Comparison of ENCODE assay signal across 32 cellular contexts in the genomic region with DNA sequence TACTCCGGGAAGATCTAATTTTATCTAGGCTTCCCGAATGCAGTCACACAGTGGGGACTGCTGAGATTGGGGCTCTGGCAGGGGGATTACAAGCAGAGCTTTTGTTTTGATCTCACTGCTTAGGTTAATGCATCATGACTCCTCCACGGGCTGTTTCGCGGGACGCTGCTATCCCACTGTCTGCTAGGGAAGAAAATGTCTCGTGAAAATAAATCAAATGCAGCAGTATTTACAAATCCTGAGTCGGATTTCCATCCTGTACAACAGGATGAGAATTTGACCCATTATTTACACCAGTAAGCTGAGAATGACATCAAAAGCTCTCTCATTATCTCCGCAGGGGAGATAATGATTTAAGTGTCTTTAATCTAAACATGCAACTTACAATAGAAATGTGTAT.
DNase-seq lines count a peak whose midpoint lies in the region; FAIRE-seq and TF ChIP-seq lines count a peak whose summit lies in the region.
"Had no signal": no experiment of that assay in that cellular context is flagged by ENCODE, and none has a peak within 500 bp of the region (broad histone marks: within the 10 kb centered on the region; RNA-seq: fewer than 3 reads in every experiment).

No MANE protein-coding gene starts in this region.

- TF ChIP-seq CTCF in endodermal cell (conservative IDR thresholded peaks at IDR 0.05) (no peak), nephron (IDR thresholded peaks at IDR 0.05; ENCODE audit: unreplicated experiment in 3 of 3) (no peak), glutamatergic neuron (IDR thresholded peaks at IDR 0.05; ENCODE audit: partially characterized antibody, unreplicated experiment) (no peak)

- no peaks in the 10 kb centered on the region for H3K36me3 Mint-ChIP-seq in endodermal cell (ENCODE audit: low read depth)
- peaks cover 72% of the 10 kb centered on the region for H3K36me3 Mint-ChIP-seq in nephron (ENCODE audit: low read depth)
- no peaks in the 10 kb centered on the region for H3K36me3 Mint-ChIP-seq in glutamatergic neuron (ENCODE audit: unreplicated experiment)
- H3K36me3 Mint-ChIP-seq: activated naive CD4-positive, alpha-beta T cell treated with anti-CD3 and anti-CD28 coated beads, Interleukin-2, amount 50 U/mL, for 24 hours; CD8-positive, alpha-beta memory T cell; stimulated activated memory B cell treated with anti-CD40 and anti-IgM and Interleukin-4, amounts not matched to agents 10 μg/mL and 1 μg/mL and 100 μg/mL, for 72 hours had no signal

- peaks cover 40% of the 10 kb centered on the region for H3K27me3 Mint-ChIP-seq in endodermal cell (ENCODE audit: insufficient read depth)
- no peaks in the 10 kb centered on the region for H3K27me3 Mint-ChIP-seq in nephron (ENCODE audit: low read depth)
- no peaks in the 10 kb centered on the region for H3K27me3 Mint-ChIP-seq in glutamatergic neuron (ENCODE audit: unreplicated experiment)
- H3K27me3 Mint-ChIP-seq: activated CD4-positive, alpha-beta memory T cell treated with anti-CD3 and anti-CD28 coated beads, Interleukin-2, amount 10 ng/mL, durations not matched to agents 7 days and 5 days; activated naive CD4-positive, alpha-beta T cell treated with anti-CD3 and anti-CD28 coated beads, Interleukin-2, amount 50 U/mL, for 24 hours; CD8-positive, alpha-beta memory T cell; stimulated activated memory B cell treated with anti-CD40 and anti-IgM and Interleukin-4, amounts not matched to agents 10 μg/mL and 1 μg/mL and 100 μg/mL, for 72 hours had no signal

- no peak overlapping the region for H3K27ac ChIP-seq in endodermal cell (ENCODE audit: low read depth, low read length)
- H3K27ac ChIP-seq: cardiac muscle cell, coronary artery, gastroesophageal sphincter, right lobe of liver, suprapubic skin had no signal

- H3K9me3 Mint-ChIP-seq in endodermal cell (peaks cover 7% of the 10 kb centered on the region), nephron (peaks cover 2% of the 10 kb centered on the region), glutamatergic neuron (ENCODE audit: unreplicated experiment) (peaks cover 5% of the 10 kb centered on the region)

- H3K9ac ChIP-seq in endodermal cell (ENCODE audit: extremely low read depth, low read length, poor library complexity, severe bottlenecking), result no peak overlapping the region

- H3K27ac Mint-ChIP-seq in endodermal cell (no peak overlapping the region), nephron (peak overlapping the region; percentile 62 to 82 (median 64)), glutamatergic neuron (ENCODE audit: unreplicated experiment) (no peak overlapping the region)
- H3K27ac Mint-ChIP-seq: activated CD4-positive, alpha-beta memory T cell treated with anti-CD3 and anti-CD28 coated beads, Interleukin-2, amount 10 ng/mL, durations not matched to agents 7 days and 5 days; activated naive CD4-positive, alpha-beta T cell treated with anti-CD3 and anti-CD28 coated beads, Interleukin-2, amount 50 U/mL, for 24 hours; CD8-positive, alpha-beta memory T cell; progenitor cell of endocrine pancreas; stimulated activated memory B cell treated with anti-CD40 and anti-IgM and Interleukin-4, amounts not matched to agents 10 μg/mL and 1 μg/mL and 100 μg/mL, for 72 hours had no signal

- no peaks in the 10 kb centered on the region for H3K36me3 ChIP-seq in H7 (replicated peaks; ENCODE audit: control insufficient read depth, insufficient read depth, low read length)
- no peaks in the 10 kb centered on the region for H3K36me3 ChIP-seq in endodermal cell (ENCODE audit: control insufficient read depth, insufficient read depth, low read length)
- H3K36me3 ChIP-seq: BE2C, cardiac muscle cell, right lobe of liver, suprapubic skin had no signal

- H3K4me1 Mint-ChIP-seq in endodermal cell (peaks cover 25% of the 10 kb centered on the region), nephron (peaks cover 70% of the 10 kb centered on the region), glutamatergic neuron (ENCODE audit: low read depth, unreplicated experiment) (peaks cover 5% of the 10 kb centered on the region)
- H3K4me1 Mint-ChIP-seq: activated CD4-positive, alpha-beta memory T cell treated with anti-CD3 and anti-CD28 coated beads, Interleukin-2, amount 10 ng/mL, durations not matched to agents 7 days and 5 days; activated naive CD4-positive, alpha-beta T cell treated with anti-CD3 and anti-CD28 coated beads, Interleukin-2, amount 50 U/mL, for 24 hours; CD8-positive, alpha-beta memory T cell; stimulated activated memory B cell treated with anti-CD40 and anti-IgM and Interleukin-4, amounts not matched to agents 10 μg/mL and 1 μg/mL and 100 μg/mL, for 72 hours had no signal

- 31 to 34% methylated on average over 7 to 9 of the region's 9 CpGs for WGBS in endodermal cell (ENCODE audit: insufficient coverage in 1 of 2, insufficient read length in 1 of 2), 2 experiments

- H3K27me3 ChIP-seq in H7 (ENCODE audit: control insufficient read depth, insufficient read depth, low read length) (no peaks in the 10 kb centered on the region), endodermal cell (ENCODE audit: control insufficient read depth, insufficient read depth, low read length, poor library complexity, severe bottlenecking) (peaks cover 19% of the 10 kb centered on the region)
- H3K27me3 ChIP-seq: BE2C, cardiac muscle cell, gastroesophageal sphincter, right lobe of liver, suprapubic skin had no signal

- DNase-seq in H7, result peak; percentile 32
- peak; percentile 64 for DNase-seq in NCI-H748 treated with DMSO at 0.1 percent for 48 hours (lab: John Stamatoyannopoulos, UW)
- DNase-seq in endodermal cell, result peak; percentile 50
- no peak for DNase-seq in RCC 7860 (ENCODE audit: low spot score)
- DNase-seq in activated CD4-positive, alpha-beta T cell treated with anti-CD3 and anti-CD28 coated beads for 48 hours, result no peak
- no peak for DNase-seq in glutamatergic neuron
- no peak for DNase-seq in NCI-H2029 (lab: John Stamatoyannopoulos, UW)
- DNase-seq: ACHN; activated CD4-positive, alpha-beta memory T cell treated with anti-CD3 and anti-CD28 coated beads, Interleukin-2, amount 10 ng/mL, durations not matched to agents 7 days and 5 days; activated CD4-positive, CD25-positive, alpha-beta regulatory T cell; activated CD8-positive, alpha-beta memory T cell treated with anti-CD3 and anti-CD28 coated beads, Interleukin-2, amount 50 U/mL, for 48 hours; BE2C; CD8-positive, alpha-beta memory T cell; GOT3; NCI-H1092 treated with DMSO at 0.1 percent for 48 hours; NCI-H2029 treated with DMSO at 0.1 percent for 48 hours; NCI-H446; NK-92 treated with Interleukin-12 subunit alpha and Interleukin-12 subunit beta, amount 100 ng/mL, for 24 hours; right lobe of liver; SHP77 treated with DMSO at 0.1 percent for 48 hours; stimulated activated CD4-positive, alpha-beta T cell treated with anti-CD3 and anti-CD28 coated beads, Interleukin-4, amount 100 ng/mL, for 4 hours; T1000 had no signal

- FAIRE-seq in RCC 7860 (lab: Jason Lieb, UNC), result no peak
- FAIRE-seq: endometrium, islet of Langerhans had no signal

- H3K4me3 Mint-ChIP-seq in endodermal cell (no peak overlapping the region), nephron (peak overlapping the region in 1 of 3 experiments; percentile 55), glutamatergic neuron (ENCODE audit: unreplicated experiment) (no peak overlapping the region)
- H3K4me3 Mint-ChIP-seq: activated CD4-positive, alpha-beta memory T cell treated with anti-CD3 and anti-CD28 coated beads, Interleukin-2, amount 10 ng/mL, durations not matched to agents 7 days and 5 days; activated naive CD4-positive, alpha-beta T cell treated with anti-CD3 and anti-CD28 coated beads, Interleukin-2, amount 50 U/mL, for 24 hours; CD8-positive, alpha-beta memory T cell; stimulated activated memory B cell treated with anti-CD40 and anti-IgM and Interleukin-4, amounts not matched to agents 10 μg/mL and 1 μg/mL and 100 μg/mL, for 72 hours had no signal

- H3K9me3 ChIP-seq in endodermal cell (ENCODE audit: control insufficient read depth, low read length), result no peaks in the 10 kb centered on the region
- H3K9me3 ChIP-seq: BE2C, gastroesophageal sphincter, right lobe of liver, suprapubic skin had no signal

- H3K4me3 ChIP-seq in H7 (ENCODE audit: insufficient read depth, low read depth, low read length) (no peak overlapping the region), endodermal cell (ENCODE audit: low read length) (no peak overlapping the region)
- H3K4me3 ChIP-seq: cardiac muscle cell, coronary artery, gastroesophageal sphincter, right lobe of liver, suprapubic skin had no signal

- H3K4me1 ChIP-seq in endodermal cell (ENCODE audit: control insufficient read depth, insufficient read depth, low read length), result peaks cover 14% of the 10 kb centered on the region
- H3K4me1 ChIP-seq: BE2C, right lobe of liver, suprapubic skin had no signal

Comparison
In these comparisons a context has a peak if more than half of its experiments do, and no peak if none do; other contexts are left out.
1. DNase-seq: peak in H7 (single experiment), NCI-H748 treated with DMSO at 0.1 percent for 48 hours (single experiment) and endodermal cell (single experiment); none in RCC 7860 (single experiment), activated CD4-positive, alpha-beta T cell treated with anti-CD3 and anti-CD28 coated beads for 48 hours (single experiment), glutamatergic neuron (single experiment) and NCI-H2029 (single experiment).
2. H3K27ac Mint-ChIP-seq: peak in nephron (3 of 3); none in endodermal cell (single experiment) and glutamatergic neuron (single experiment).